In the genomic region with DNA sequence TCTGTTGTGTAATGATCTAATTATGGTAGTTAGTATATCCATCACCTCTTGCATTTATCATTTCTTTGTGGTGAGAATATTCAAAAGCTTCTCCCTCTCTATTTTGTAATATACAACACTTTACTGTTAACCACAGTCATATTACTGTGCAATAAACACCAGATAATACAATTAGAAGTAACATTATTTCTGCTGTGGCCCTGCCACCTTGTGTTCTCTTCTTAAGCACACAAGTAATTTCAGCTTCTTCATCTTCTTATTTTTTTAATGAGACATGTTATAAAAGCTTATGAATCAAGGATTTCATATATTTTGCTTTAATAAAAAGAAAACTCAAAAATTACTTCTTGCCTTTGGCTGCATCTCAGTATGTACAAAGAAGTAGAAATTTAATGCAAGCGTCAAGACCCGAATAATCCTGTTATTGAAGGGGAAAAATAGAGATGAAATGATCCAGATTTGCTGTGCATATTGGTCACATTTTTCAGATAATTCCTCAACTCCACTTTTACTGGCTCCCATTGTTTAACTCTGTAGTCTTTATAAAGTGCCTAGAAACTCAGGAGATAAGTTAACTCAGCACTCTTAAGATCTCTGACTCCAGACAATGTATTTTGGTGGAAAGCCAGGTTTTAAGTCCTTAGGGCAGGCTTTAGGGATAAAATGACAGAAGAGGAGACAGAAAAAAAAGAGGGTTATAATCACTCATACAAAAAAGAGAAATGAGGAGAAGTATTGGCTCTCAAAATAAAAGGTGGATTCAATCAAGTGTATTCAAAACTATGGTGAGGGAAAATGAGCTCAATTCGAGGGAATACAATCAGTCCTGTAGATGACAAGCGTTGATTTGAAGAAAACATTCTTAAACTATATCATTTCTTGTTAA, we compare ENCODE assay signal across 21 cellular contexts.
DNase-seq lines count a peak whose midpoint lies in the region; ATAC-seq and TF ChIP-seq lines count a peak whose summit lies in the region.
"Had no signal": no experiment of that assay in that cellular context is flagged by ENCODE, and none has a peak within 500 bp of the region (broad histone marks: within the 10 kb centered on the region; RNA-seq: fewer than 3 reads in every experiment).

No MANE protein-coding gene starts in this region.

- DNase-seq in AG10803 (ENCODE audit: low read depth) (peak; percentile 74), LHCN-M2 (ENCODE audit: low read depth) (peak; percentile 54), mesothelial cell of epicardium (ENCODE audit: low spot score in 2 of 2, unreplicated experiment in 2 of 2) (no peak), mesenteric fat pad (ENCODE audit: low spot score) (no peak)
- DNase-seq: activated CD4-positive, alpha-beta T cell treated with anti-CD3 and anti-CD28 coated beads for 48 hours; activated naive CD8-positive, alpha-beta T cell treated with anti-CD3 and anti-CD28 coated beads, Interleukin-2, amount 10 ng/mL, durations not matched to agents 7 days and 5 days; activated T-cell treated with anti-CD3 and anti-CD28 coated beads, Interleukin-2, amount 50 U/mL, for 4 hours; dermis blood vessel endothelial cell; DMS79; H7; immature natural killer cell; midbrain; NCI-H1694; NCI-H524 treated with DMSO at 0.1 percent for 48 hours; posterior cingulate gyrus; substantia nigra had no signal

- TF ChIP-seq CTCF in AG10803 (conservative IDR thresholded peaks at IDR 0.05; ENCODE audit: low read length) = peak; percentile 60
- peak in 1 of 2 experiments; percentile 18 for TF ChIP-seq CTCF in brain (conservative IDR thresholded peaks at IDR 0.05)
- TF ChIP-seq CTCF in mesothelial cell of epicardium (IDR thresholded peaks at IDR 0.05; ENCODE audit: unreplicated experiment) = no peak

- H3K27ac Mint-ChIP-seq in brain = peak overlapping the region in 4 of 5 experiments; percentile 7 to 55 (median 16)
- H3K27ac Mint-ChIP-seq in mesothelial cell of epicardium = peak overlapping the region; percentile 13
- H3K27ac Mint-ChIP-seq: activated naive CD8-positive, alpha-beta T cell treated with anti-CD3 and anti-CD28 coated beads, Interleukin-2, amount 10 ng/mL, durations not matched to agents 7 days and 5 days; immature natural killer cell had no signal

- H3K4me3 Mint-ChIP-seq in brain (no peak overlapping the region), mesothelial cell of epicardium (no peak overlapping the region)
- H3K4me3 Mint-ChIP-seq: activated naive CD8-positive, alpha-beta T cell treated with anti-CD3 and anti-CD28 coated beads, Interleukin-2, amount 10 ng/mL, durations not matched to agents 7 days and 5 days; activated T-cell treated with anti-CD3 and anti-CD28 coated beads, Interleukin-2, amount 50 U/mL, for 4 hours; immature natural killer cell had no signal

- H3K4me3 ChIP-seq in AG10803 (ENCODE audit: low read length) = no peak overlapping the region
- H3K4me3 ChIP-seq: BLaER1 treated with 17β-estradiol and CSF1 and Interleukin-3, amounts not matched to agents 10 nM and 100 nM had no signal

- H3K27me3 Mint-ChIP-seq in brain = peaks cover 3% of the 10 kb centered on the region
- no peaks in the 10 kb centered on the region for H3K27me3 Mint-ChIP-seq in mesothelial cell of epicardium (ENCODE audit: low read depth)
- H3K27me3 Mint-ChIP-seq: activated naive CD8-positive, alpha-beta T cell treated with anti-CD3 and anti-CD28 coated beads, Interleukin-2, amount 10 ng/mL, durations not matched to agents 7 days and 5 days had no signal

- H3K36me3 Mint-ChIP-seq in brain (no peaks in the 10 kb centered on the region), mesothelial cell of epicardium (no peaks in the 10 kb centered on the region)
- H3K36me3 Mint-ChIP-seq: activated naive CD8-positive, alpha-beta T cell treated with anti-CD3 and anti-CD28 coated beads, Interleukin-2, amount 10 ng/mL, durations not matched to agents 7 days and 5 days; immature natural killer cell had no signal

- ATAC-seq in HG03378 (IDR thresholded peaks at IDR 0.05; ENCODE audit: unreplicated experiment) = no peak
- no peak for ATAC-seq in HG02678 (IDR thresholded peaks at IDR 0.05; ENCODE audit: unreplicated experiment)
- ATAC-seq in GM21528 (IDR thresholded peaks at IDR 0.05; ENCODE audit: low FRiP score, unreplicated experiment) = no peak
- ATAC-seq: activated T-cell treated with anti-CD3 and anti-CD28 coated beads, Interleukin-2, amount 50 U/mL, for 4 hours had no signal

- peaks cover 0 to 5% (median 0%) of the 10 kb centered on the region in 5 experiments for H3K9me3 Mint-ChIP-seq in brain
- no peaks in the 10 kb centered on the region for H3K9me3 Mint-ChIP-seq in mesothelial cell of epicardium
- H3K9me3 Mint-ChIP-seq: activated naive CD8-positive, alpha-beta T cell treated with anti-CD3 and anti-CD28 coated beads, Interleukin-2, amount 10 ng/mL, durations not matched to agents 7 days and 5 days; activated T-cell treated with anti-CD3 and anti-CD28 coated beads, Interleukin-2, amount 50 U/mL, for 4 hours had no signal

- peaks cover 22% of the 10 kb centered on the region for H3K4me1 Mint-ChIP-seq in brain
- peaks cover 22% of the 10 kb centered on the region for H3K4me1 Mint-ChIP-seq in mesothelial cell of epicardium
- H3K4me1 Mint-ChIP-seq: activated naive CD8-positive, alpha-beta T cell treated with anti-CD3 and anti-CD28 coated beads, Interleukin-2, amount 10 ng/mL, durations not matched to agents 7 days and 5 days; immature natural killer cell had no signal

Comparison
In these comparisons a context has a peak if more than half of its experiments do, and no peak if none do; other contexts are left out.
1. DNase-seq: peak in AG10803 (single experiment) and LHCN-M2 (single experiment); none in mesothelial cell of epicardium (0 of 2) and mesenteric fat pad (single experiment).